9 cellular contexts compared by ENCODE assay signal in genomic region chr12:70733385-70733784, GRCh38.
DNase-seq lines count a peak whose midpoint lies in the region; ATAC-seq and TF ChIP-seq lines count a peak whose summit lies in the region.
"Had no signal": no experiment of that assay in that cellular context is flagged by ENCODE, and none has a peak within 500 bp of the region (broad histone marks: within the 10 kb centered on the region; RNA-seq: fewer than 3 reads in every experiment).

No MANE protein-coding gene starts in this region.

- H4K20me1 ChIP-seq in SK-N-SH (ENCODE audit: insufficient read depth), result no peaks in the 10 kb centered on the region
- no peaks in the 10 kb centered on the region for H4K20me1 ChIP-seq in fibroblast of lung (ENCODE audit: control insufficient read depth, extremely low read depth, insufficient read depth, low read length)
- H4K20me1 ChIP-seq in neural progenitor cell (ENCODE audit: low read depth), result no peaks in the 10 kb centered on the region

- H3K9ac ChIP-seq in SK-N-SH, result no peak overlapping the region
- H3K9ac ChIP-seq in fibroblast of lung (ENCODE audit: insufficient read depth, low read length), result no peak overlapping the region
- no peak overlapping the region for H3K9ac ChIP-seq in neural progenitor cell

- POLR2A ChIA-PET in SK-N-SH (lab: Yijun Ruan, JAX), result no interaction called here

- no peaks in the 10 kb centered on the region for H3F3A ChIP-seq in SK-N-SH (replicated peaks; ENCODE audit: insufficient read depth)
- no peaks in the 10 kb centered on the region for H3F3A ChIP-seq in neural progenitor cell (ENCODE audit: low read depth)

- no peaks in the 10 kb centered on the region for H3K36me3 Mint-ChIP-seq in neural progenitor cell
- H3K36me3 Mint-ChIP-seq: naive thymus-derived CD8-positive, alpha-beta T cell had no signal

- WGBS in SK-N-SH (ENCODE audit: low lambda C conversion rate), result 0% methylated on average over 4 of the region's 4 CpGs

- H3K9me3 ChIP-seq in SK-N-SH (no peaks in the 10 kb centered on the region), fibroblast of lung (ENCODE audit: control insufficient read depth, insufficient read depth, low read depth, low read length) (no peaks in the 10 kb centered on the region), neural progenitor cell (ENCODE audit: low read depth) (no peaks in the 10 kb centered on the region)

- H3K4me1 ChIP-seq in SK-N-SH (ENCODE audit: control insufficient read depth in 1 of 2, insufficient read depth in 2 of 2, low read depth in 1 of 2, low read length in 1 of 2) (peaks cover 0 to 3% of the 10 kb centered on the region in 2 experiments; a peak in 2 of 4 replicates), fibroblast of lung (ENCODE audit: control insufficient read depth, extremely low read depth, insufficient read depth, low read length) (no peaks in the 10 kb centered on the region), neural progenitor cell (no peaks in the 10 kb centered on the region)

- H3K9me3 Mint-ChIP-seq in neural progenitor cell, result peaks cover 3% of the 10 kb centered on the region

- DNase-seq in AG20443 (ENCODE audit: low spot score) (peak; percentile 78), NCI-H1048 (lab: John Stamatoyannopoulos, UW) (peak; percentile 38), SK-N-SH (peak; percentile 69), fibroblast of lung (ENCODE audit: low read depth in 2 of 2) (peak; percentile 53 to 86), neural progenitor cell (ENCODE audit: low spot score) (peak; percentile 73), NK-92 (lab: John Stamatoyannopoulos, UW; ENCODE audit: unreplicated experiment) (no peak)

- H3K27ac ChIP-seq in SK-N-SH (ENCODE audit: low read depth in 2 of 2, low read length in 1 of 2) (peak overlapping the region in 1 of 2 experiments; percentile 62; a peak in 2 of 4 replicates), fibroblast of lung (ENCODE audit: insufficient read depth, low read length) (no peak overlapping the region), neural progenitor cell (no peak overlapping the region)

- H3K79me2 ChIP-seq in SK-N-SH (ENCODE audit: insufficient read depth) (no peaks in the 10 kb centered on the region), fibroblast of lung (ENCODE audit: control insufficient read depth, insufficient read depth, low read length) (no peaks in the 10 kb centered on the region), neural progenitor cell (ENCODE audit: low read depth) (no peaks in the 10 kb centered on the region)

- no peak overlapping the region for H2AFZ ChIP-seq in SK-N-SH (ENCODE audit: low read depth)
- H2AFZ ChIP-seq in fibroblast of lung (ENCODE audit: low read length), result no peak overlapping the region
- no peak overlapping the region for H2AFZ ChIP-seq in neural progenitor cell (replicated peaks)

- H3K4me2 ChIP-seq in SK-N-SH (no peak overlapping the region), fibroblast of lung (ENCODE audit: extremely low read depth, insufficient read depth, low read length) (no peak overlapping the region), neural progenitor cell (no peak overlapping the region)

- no peak for TF ChIP-seq EP300 in SK-N-SH (IDR thresholded peaks at IDR 0.05; ENCODE audit: borderline replicate concordance in 1 of 2, low read depth in 1 of 2, low read length in 1 of 2)

- peaks cover 2% of the 10 kb centered on the region for H3K4me1 Mint-ChIP-seq in neural progenitor cell

- H3K27me3 ChIP-seq in SK-N-SH (ENCODE audit: insufficient read depth) (no peaks in the 10 kb centered on the region), fibroblast of lung (ENCODE audit: control insufficient read depth, insufficient read depth, low read length) (no peaks in the 10 kb centered on the region), neural progenitor cell (no peaks in the 10 kb centered on the region)

- TF ChIP-seq RAD21 in SK-N-SH (IDR thresholded peaks at IDR 0.05; ENCODE audit: low read length), result peak; percentile 92

- CTCF ChIA-PET in SK-N-SH (lab: Yijun Ruan, JAX), result interaction anchor here (0.5 to 4.0 kb wide), 39 partner anchors 9 to 854 kb away, joined by 3 to 26 read pairs (median 3); partner anchors contain the start of gene PTPRR

- H3K9me2 ChIP-seq in SK-N-SH, result no peaks in the 10 kb centered on the region

- H3K27me3 Mint-ChIP-seq in neural progenitor cell (ENCODE audit: insufficient read depth, low read depth), result no peaks in the 10 kb centered on the region

- TF ChIP-seq CTCF in SK-N-SH (IDR thresholded peaks at IDR 0.05) (peak; percentile 75), fibroblast of lung (conservative IDR thresholded peaks at IDR 0.05 in 1 of 2, IDR thresholded peaks at IDR 0.05 in 1 of 2; ENCODE audit: low read depth in 1 of 2, low read length in 2 of 2) (peak; percentile 75), neural progenitor cell (IDR thresholded peaks at IDR 0.05) (peak; percentile 75)

- no peak overlapping the region for H3K27ac Mint-ChIP-seq in neural progenitor cell
- H3K27ac Mint-ChIP-seq: naive thymus-derived CD8-positive, alpha-beta T cell had no signal

- H3K36me3 ChIP-seq in SK-N-SH (replicated peaks in 1 of 2; ENCODE audit: control insufficient read depth in 1 of 2, insufficient read depth in 2 of 2, low read length in 1 of 2), result no peaks in the 10 kb centered on the region
- H3K36me3 ChIP-seq in fibroblast of lung (ENCODE audit: control insufficient read depth, insufficient read depth, low read length), result no peaks in the 10 kb centered on the region
- no peaks in the 10 kb centered on the region for H3K36me3 ChIP-seq in neural progenitor cell

- H3K4me3 Mint-ChIP-seq in neural progenitor cell, result no peak overlapping the region
- H3K4me3 Mint-ChIP-seq: naive thymus-derived CD8-positive, alpha-beta T cell had no signal

- no peak overlapping the region; a peak in 1 of 4 replicates for H3K4me3 ChIP-seq in SK-N-SH (ENCODE audit: low read depth in 2 of 2, low read length in 1 of 2)
- H3K4me3 ChIP-seq in fibroblast of lung (replicated peaks in 1 of 4; ENCODE audit: control extremely low read depth in 1 of 4, insufficient read depth in 1 of 4, low read depth in 3 of 4, low read length in 4 of 4), result no peak overlapping the region
- H3K4me3 ChIP-seq in neural progenitor cell, result no peak overlapping the region

- peak; percentile 97 for ATAC-seq in GM18508 (IDR thresholded peaks at IDR 0.05; ENCODE audit: insufficient read depth, unreplicated experiment)
- ATAC-seq in HG02798 (IDR thresholded peaks at IDR 0.05; ENCODE audit: poor library complexity, unreplicated experiment), result peak; percentile 91

TF ChIP-seq in SK-N-SH, 30 proteins besides CTCF, POLR2A, EP300 and RAD21 (continues in another document):
- TF ChIP-seq FOXM1 (IDR thresholded peaks at IDR 0.05; ENCODE audit: low read depth) (no peak), SMC3 (IDR thresholded peaks at IDR 0.05; ENCODE audit: low read depth, low read length) (peak; percentile 81), USF2 (IDR thresholded peaks at IDR 0.05; ENCODE audit: borderline replicate concordance, low read depth, low read length) (no peak), JUND (IDR thresholded peaks at IDR 0.05) (no peak), MEF2A (IDR thresholded peaks at IDR 0.05; ENCODE audit: borderline replicate concordance, low read depth) (no peak), GATA2 (CRISPR knock-in tag; IDR thresholded peaks at IDR 0.05) (peak; percentile 75), USF1 (IDR thresholded peaks at IDR 0.05; ENCODE audit: borderline replicate concordance, low read depth) (no peak), GABPA (IDR thresholded peaks at IDR 0.05; ENCODE audit: low read depth) (no peak), REST (IDR thresholded peaks at IDR 0.05; ENCODE audit: low read depth, low read length) (no peak)
